7 cellular contexts compared by ENCODE assay signal in the genomic region with DNA sequence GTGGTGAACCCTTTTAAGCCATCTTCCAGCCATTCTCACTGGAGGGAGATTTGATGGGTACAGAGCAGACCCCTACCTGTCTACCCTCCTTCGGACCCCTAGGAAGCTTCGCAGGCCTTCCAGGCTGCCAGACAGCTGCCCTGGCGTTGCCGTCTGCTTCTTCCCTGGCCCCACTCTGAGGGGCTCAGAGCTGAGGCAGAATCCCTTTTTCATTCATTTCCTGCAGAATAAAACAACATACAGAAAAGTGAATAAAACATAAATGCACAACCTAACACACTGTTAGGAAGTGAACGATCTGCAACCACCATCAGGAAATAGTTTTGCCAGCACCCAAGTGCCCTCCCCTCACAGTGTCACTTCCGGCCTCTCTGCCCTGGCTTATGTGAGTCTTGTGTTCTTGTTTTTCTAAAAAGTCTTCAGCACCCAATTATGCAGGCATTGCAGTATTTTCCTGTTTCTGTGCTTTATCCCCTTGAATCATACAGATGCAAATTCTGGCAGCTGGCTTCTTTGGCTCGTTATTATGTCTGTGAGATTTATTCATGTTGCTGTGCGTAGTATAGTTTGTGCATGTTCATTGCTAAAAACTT. TPM values are rescaled to one million over a fixed set of nuclear protein-coding genes. Genes with fewer than 3 reads are reported as not detected.
A peak's percentile ranks its signal among the peaks of the same experiment; 100 is the strongest.
DNase-seq lines count a peak whose midpoint lies in the region; ATAC-seq and TF ChIP-seq lines count a peak whose summit lies in the region.

No MANE protein-coding gene starts in this region.

- TF ChIP-seq CTCF in NB4 (IDR thresholded peaks at IDR 0.05; ENCODE audit: low read depth, low read length) (no peak), vagina (IDR thresholded peaks at IDR 0.05) (no peak)

- intact Hi-C loops in posterior vena cava (cut with DNase I) (no loop called here), vagina (cut with DNase I) (no loop called here)

- TF ChIP-seq POLR2A in NB4 (IDR thresholded peaks at IDR 0.05; ENCODE audit: extremely low read depth, insufficient read length) (no peak), vagina (IDR thresholded peaks at IDR 0.05) (no peak)

- H3K27ac ChIP-seq in vagina, result peak overlapping the region; percentile 63

- peak overlapping the region; percentile 19 for H3K4me3 ChIP-seq in NB4 (ENCODE audit: low read depth, low read length)
- peak overlapping the region in 1 of 2 donors; percentile 24 for H3K4me3 ChIP-seq in vagina

- H3K4me1 ChIP-seq in vagina, result peaks cover 27% of the 10 kb centered on the region

- no peaks in the 10 kb centered on the region for H3K27me3 ChIP-seq in vagina

- DNase-seq in NB4 (ENCODE audit: low read depth) (peak; percentile 79), activated T-cell treated with anti-CD3 and anti-CD28 coated beads for 1 hour (ENCODE audit: low read depth) (peak; percentile 52), fibroblast of peridontal ligament (ENCODE audit: extremely low read depth) (peak; percentile 62), posterior vena cava (ENCODE audit: low spot score) (peak; percentile 86), vagina (ENCODE audit: extremely low spot score in 2 of 2) (peak; percentile 61 to 80), HCEC 1CT (no peak)

- no peak for ATAC-seq in HG02870 (IDR thresholded peaks at IDR 0.05; ENCODE audit: unreplicated experiment)

- peaks cover 0 to 18% of the 10 kb centered on the region in 2 donors for H3K36me3 ChIP-seq in vagina

- H3K9me3 ChIP-seq in vagina, result no peaks in the 10 kb centered on the region

RNA-seq across cellular contexts. Expression of a gene that starts 5.6 kb away (rescaled TPM):
- total RNA-seq in posterior vena cava (100 to 1,000 TPM; 297 to 327 TPM), vagina (228 TPM)

RNA-seq across cellular contexts. Expression of a gene that starts 45.1 kb away (rescaled TPM):
- total RNA-seq in posterior vena cava, result 10 to 100 TPM; 47.8 to 52.4 TPM
- 102 TPM for total RNA-seq in vagina
